ENCODE assay signal across 1 cellular context in genomic region chr9:120579750-120580590, GRCh38.
TF ChIP-seq lines count a peak whose summit lies in the region.

Gene CDK5RAP2 (minus strand): TSS chr9:120580167. CDS start chr9:120579978, 189 bp downstream.

TF ChIP-seq in HepG2, 621 proteins besides CTCF, POLR2A, EP300 and RAD21 (continued from another document and continues in another):
- peak; percentile 60; the same call in 1 of the 2 replicates for TF ChIP-seq ZNF503 (CRISPR knock-in tag; IDR thresholded peaks at IDR 0.05)
- no peak for TF ChIP-seq HIVEP1 (CRISPR knock-in tag; IDR thresholded peaks at IDR 0.05)
- TF ChIP-seq ATF2 (CRISPR knock-in tag; IDR thresholded peaks at IDR 0.05): peak; percentile 44; the same call in 1 of the 2 replicates
- peak; percentile 34; the same call in 1 of the 2 replicates for TF ChIP-seq ZNF256 (CRISPR knock-in tag; conservative IDR thresholded peaks at IDR 0.05)
- peak; percentile 38 for TF ChIP-seq TEAD3 (CRISPR knock-in tag; optimal IDR thresholded peaks at IDR 0.05; ENCODE audit: borderline replicate concordance)
- TF ChIP-seq ZNF350 (CRISPR knock-in tag; IDR thresholded peaks at IDR 0.05; ENCODE audit: borderline replicate concordance, low read depth): peak; percentile 33; the same call in 1 of the 2 replicates
- TF ChIP-seq KMT2B (CRISPR knock-in tag; IDR thresholded peaks at IDR 0.05): peak; percentile 89
- no peak for TF ChIP-seq SRSF9 (IDR thresholded peaks at IDR 0.05; ENCODE audit: borderline replicate concordance, insufficient read depth, low read depth, low read length, poor library complexity, severe bottlenecking)
- TF ChIP-seq XRCC5 (optimal IDR thresholded peaks at IDR 0.05; ENCODE audit: low read length): peak; percentile 36
- TF ChIP-seq ASH2L (IDR thresholded peaks at IDR 0.05; ENCODE audit: insufficient read length, low read depth, low read length): peak; percentile 76
- TF ChIP-seq ZBTB26 (CRISPR knock-in tag; IDR thresholded peaks at IDR 0.05; ENCODE audit: borderline replicate concordance): peak; percentile 71; the same call in 1 of the 2 replicates
- TF ChIP-seq, protein P1, sequence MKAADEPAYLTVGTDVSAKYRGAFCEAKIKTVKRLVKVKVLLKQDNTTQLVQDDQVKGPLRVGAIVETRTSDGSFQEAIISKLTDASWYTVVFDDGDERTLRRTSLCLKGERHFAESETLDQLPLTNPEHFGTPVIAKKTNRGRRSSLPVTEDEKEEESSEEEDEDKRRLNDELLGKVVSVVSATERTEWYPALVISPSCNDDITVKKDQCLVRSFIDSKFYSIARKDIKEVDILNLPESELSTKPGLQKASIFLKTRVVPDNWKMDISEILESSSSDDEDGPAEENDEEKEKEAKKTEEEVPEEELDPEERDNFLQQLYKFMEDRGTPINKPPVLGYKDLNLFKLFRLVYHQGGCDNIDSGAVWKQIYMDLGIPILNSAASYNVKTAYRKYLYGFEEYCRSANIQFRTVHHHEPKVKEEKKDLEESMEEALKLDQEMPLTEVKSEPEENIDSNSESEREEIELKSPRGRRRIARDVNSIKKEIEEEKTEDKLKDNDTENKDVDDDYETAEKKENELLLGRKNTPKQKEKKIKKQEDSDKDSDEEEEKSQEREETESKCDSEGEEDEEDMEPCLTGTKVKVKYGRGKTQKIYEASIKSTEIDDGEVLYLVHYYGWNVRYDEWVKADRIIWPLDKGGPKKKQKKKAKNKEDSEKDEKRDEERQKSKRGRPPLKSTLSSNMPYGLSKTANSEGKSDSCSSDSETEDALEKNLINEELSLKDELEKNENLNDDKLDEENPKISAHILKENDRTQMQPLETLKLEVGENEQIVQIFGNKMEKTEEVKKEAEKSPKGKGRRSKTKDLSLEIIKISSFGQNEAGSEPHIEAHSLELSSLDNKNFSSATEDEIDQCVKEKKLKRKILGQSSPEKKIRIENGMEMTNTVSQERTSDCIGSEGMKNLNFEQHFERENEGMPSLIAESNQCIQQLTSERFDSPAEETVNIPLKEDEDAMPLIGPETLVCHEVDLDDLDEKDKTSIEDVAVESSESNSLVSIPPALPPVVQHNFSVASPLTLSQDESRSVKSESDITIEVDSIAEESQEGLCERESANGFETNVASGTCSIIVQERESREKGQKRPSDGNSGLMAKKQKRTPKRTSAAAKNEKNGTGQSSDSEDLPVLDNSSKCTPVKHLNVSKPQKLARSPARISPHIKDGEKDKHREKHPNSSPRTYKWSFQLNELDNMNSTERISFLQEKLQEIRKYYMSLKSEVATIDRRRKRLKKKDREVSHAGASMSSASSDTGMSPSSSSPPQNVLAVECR (CRISPR knock-in tag; IDR thresholded peaks at IDR 0.05; ENCODE audit: borderline replicate concordance): peak; percentile 71; the same call in 1 of the 2 replicates
- peak; percentile 92 for TF ChIP-seq THAP11 (CRISPR knock-in tag; IDR thresholded peaks at IDR 0.05)
- peak; percentile 71; the same call in 1 of the 2 replicates for TF ChIP-seq ZNF564 (CRISPR knock-in tag; IDR thresholded peaks at IDR 0.05)
- TF ChIP-seq TP53 (CRISPR knock-in tag; conservative IDR thresholded peaks at IDR 0.05): no peak
- TF ChIP-seq FOXP1 (IDR thresholded peaks at IDR 0.05): no peak
- TF ChIP-seq FOXP1 (CRISPR knock-in tag; IDR thresholded peaks at IDR 0.05): 0 out of 2 replicates have a peak, but pooled peaks have one; percentile 22
- TF ChIP-seq CCDC6 (CRISPR knock-in tag; IDR thresholded peaks at IDR 0.05): peak; percentile 19; the same call in 1 of the 2 replicates
- 0 out of 2 replicates have a peak, but pooled peaks have one; percentile 28 for TF ChIP-seq ZSCAN9 (CRISPR knock-in tag; IDR thresholded peaks at IDR 0.05; ENCODE audit: borderline replicate concordance)
- TF ChIP-seq ZNF766 (CRISPR knock-in tag; IDR thresholded peaks at IDR 0.05; ENCODE audit: borderline replicate concordance): peak; percentile 72; the same call in 1 of the 2 replicates
- TF ChIP-seq HDAC1 (CRISPR knock-in tag; IDR thresholded peaks at IDR 0.05): peak; percentile 77
- TF ChIP-seq ZFP36L2 (CRISPR knock-in tag; IDR thresholded peaks at IDR 0.05): no peak
- no peak for TF ChIP-seq ZNF746 (CRISPR knock-in tag; IDR thresholded peaks at IDR 0.05)
- no peak for TF ChIP-seq RBAK (CRISPR knock-in tag; IDR thresholded peaks at IDR 0.05)
- peak; percentile 27; the same call in 1 of the 2 replicates for TF ChIP-seq PAXIP1 (CRISPR knock-in tag; conservative IDR thresholded peaks at IDR 0.05)
- no peak for TF ChIP-seq NR1H2 (CRISPR knock-in tag; IDR thresholded peaks at IDR 0.05; ENCODE audit: borderline replicate concordance, low read depth)
- peak; percentile 83 for TF ChIP-seq ZMYM4 (CRISPR knock-in tag; IDR thresholded peaks at IDR 0.05)
- peak; percentile 34; the same call in 1 of the 2 replicates for TF ChIP-seq BORCS8-MEF2B (CRISPR knock-in tag; IDR thresholded peaks at IDR 0.05)
- peak; percentile 42 for TF ChIP-seq AGO2 (optimal IDR thresholded peaks at IDR 0.05; ENCODE audit: low read depth, low read length)
- TF ChIP-seq, protein P2, sequence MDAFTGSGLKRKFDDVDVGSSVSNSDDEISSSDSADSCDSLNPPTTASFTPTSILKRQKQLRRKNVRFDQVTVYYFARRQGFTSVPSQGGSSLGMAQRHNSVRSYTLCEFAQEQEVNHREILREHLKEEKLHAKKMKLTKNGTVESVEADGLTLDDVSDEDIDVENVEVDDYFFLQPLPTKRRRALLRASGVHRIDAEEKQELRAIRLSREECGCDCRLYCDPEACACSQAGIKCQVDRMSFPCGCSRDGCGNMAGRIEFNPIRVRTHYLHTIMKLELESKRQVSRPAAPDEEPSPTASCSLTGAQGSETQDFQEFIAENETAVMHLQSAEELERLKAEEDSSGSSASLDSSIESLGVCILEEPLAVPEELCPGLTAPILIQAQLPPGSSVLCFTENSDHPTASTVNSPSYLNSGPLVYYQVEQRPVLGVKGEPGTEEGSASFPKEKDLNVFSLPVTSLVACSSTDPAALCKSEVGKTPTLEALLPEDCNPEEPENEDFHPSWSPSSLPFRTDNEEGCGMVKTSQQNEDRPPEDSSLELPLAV (CRISPR knock-in tag; conservative IDR thresholded peaks at IDR 0.05; ENCODE audit: low read depth): no peak
- 0 out of 2 replicates have a peak, but pooled peaks have one; percentile 34 for TF ChIP-seq ZNF34 (CRISPR knock-in tag; IDR thresholded peaks at IDR 0.05; ENCODE audit: borderline replicate concordance)
- TF ChIP-seq SIX1 (CRISPR knock-in tag; IDR thresholded peaks at IDR 0.05; ENCODE audit: borderline replicate concordance): peak; percentile 10; the same call in 1 of the 2 replicates
- no peak for TF ChIP-seq KLF13 (CRISPR knock-in tag; IDR thresholded peaks at IDR 0.05)
- TF ChIP-seq SAFB2 (CRISPR knock-in tag; IDR thresholded peaks at IDR 0.05; ENCODE audit: borderline replicate concordance, low read depth): peak; percentile 45; the same call in 1 of the 2 replicates
- TF ChIP-seq ZSCAN31 (CRISPR knock-in tag; IDR thresholded peaks at IDR 0.05; ENCODE audit: low read depth): peak; percentile 37; the same call in 1 of the 2 replicates
- no peak for TF ChIP-seq ZMYM3 (CRISPR knock-in tag; IDR thresholded peaks at IDR 0.05)
- peak; percentile 54; the same call in 1 of the 2 replicates for TF ChIP-seq E2F5 (CRISPR knock-in tag; conservative IDR thresholded peaks at IDR 0.05)
- TF ChIP-seq, protein P3, sequence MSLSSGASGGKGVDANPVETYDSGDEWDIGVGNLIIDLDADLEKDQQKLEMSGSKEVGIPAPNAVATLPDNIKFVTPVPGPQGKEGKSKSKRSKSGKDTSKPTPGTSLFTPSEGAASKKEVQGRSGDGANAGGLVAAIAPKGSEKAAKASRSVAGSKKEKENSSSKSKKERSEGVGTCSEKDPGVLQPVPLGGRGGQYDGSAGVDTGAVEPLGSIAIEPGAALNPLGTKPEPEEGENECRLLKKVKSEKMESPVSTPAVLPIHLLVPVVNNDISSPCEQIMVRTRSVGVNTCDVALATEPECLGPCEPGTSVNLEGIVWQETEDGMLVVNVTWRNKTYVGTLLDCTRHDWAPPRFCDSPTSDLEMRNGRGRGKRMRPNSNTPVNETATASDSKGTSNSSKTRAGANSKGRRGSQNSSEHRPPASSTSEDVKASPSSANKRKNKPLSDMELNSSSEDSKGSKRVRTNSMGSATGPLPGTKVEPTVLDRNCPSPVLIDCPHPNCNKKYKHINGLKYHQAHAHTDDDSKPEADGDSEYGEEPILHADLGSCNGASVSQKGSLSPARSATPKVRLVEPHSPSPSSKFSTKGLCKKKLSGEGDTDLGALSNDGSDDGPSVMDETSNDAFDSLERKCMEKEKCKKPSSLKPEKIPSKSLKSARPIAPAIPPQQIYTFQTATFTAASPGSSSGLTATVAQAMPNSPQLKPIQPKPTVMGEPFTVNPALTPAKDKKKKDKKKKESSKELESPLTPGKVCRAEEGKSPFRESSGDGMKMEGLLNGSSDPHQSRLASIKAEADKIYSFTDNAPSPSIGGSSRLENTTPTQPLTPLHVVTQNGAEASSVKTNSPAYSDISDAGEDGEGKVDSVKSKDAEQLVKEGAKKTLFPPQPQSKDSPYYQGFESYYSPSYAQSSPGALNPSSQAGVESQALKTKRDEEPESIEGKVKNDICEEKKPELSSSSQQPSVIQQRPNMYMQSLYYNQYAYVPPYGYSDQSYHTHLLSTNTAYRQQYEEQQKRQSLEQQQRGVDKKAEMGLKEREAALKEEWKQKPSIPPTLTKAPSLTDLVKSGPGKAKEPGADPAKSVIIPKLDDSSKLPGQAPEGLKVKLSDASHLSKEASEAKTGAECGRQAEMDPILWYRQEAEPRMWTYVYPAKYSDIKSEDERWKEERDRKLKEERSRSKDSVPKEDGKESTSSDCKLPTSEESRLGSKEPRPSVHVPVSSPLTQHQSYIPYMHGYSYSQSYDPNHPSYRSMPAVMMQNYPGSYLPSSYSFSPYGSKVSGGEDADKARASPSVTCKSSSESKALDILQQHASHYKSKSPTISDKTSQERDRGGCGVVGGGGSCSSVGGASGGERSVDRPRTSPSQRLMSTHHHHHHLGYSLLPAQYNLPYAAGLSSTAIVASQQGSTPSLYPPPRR (CRISPR knock-in tag; IDR thresholded peaks at IDR 0.05; ENCODE audit: borderline replicate concordance): peak; percentile 51; the same call in 1 of the 2 replicates
- no peak for TF ChIP-seq HHEX (CRISPR knock-in tag; IDR thresholded peaks at IDR 0.05)
- TF ChIP-seq ZNF225 (CRISPR knock-in tag; IDR thresholded peaks at IDR 0.05): no peak
- TF ChIP-seq HCFC1 (IDR thresholded peaks at IDR 0.05; ENCODE audit: low read depth, low read length): peak; percentile 86
- no peak for TF ChIP-seq RCOR2 (CRISPR knock-in tag; IDR thresholded peaks at IDR 0.05)
- peak; percentile 89 for TF ChIP-seq SP4 (CRISPR knock-in tag; IDR thresholded peaks at IDR 0.05)
